Comparison of ENCODE assay signal across 2 cellular contexts in genomic region chr2:207706936-207707860, GRCh38.
TF ChIP-seq lines count a peak whose summit lies in the region.

No MANE protein-coding gene starts in this region.

TF ChIP-seq in A549, 52 proteins besides CTCF, POLR2A, EP300 and RAD21 (continued from another document):
- TF ChIP-seq BCL3 (IDR thresholded peaks at IDR 0.05), result no peak
- no peak for TF ChIP-seq ZNF302 (CRISPR knock-in tag; IDR thresholded peaks at IDR 0.05)
- no peak for TF ChIP-seq CHD2 (IDR thresholded peaks at IDR 0.05; ENCODE audit: low read length, partially characterized antibody)
- no peak for TF ChIP-seq MAX (IDR thresholded peaks at IDR 0.05)
- no peak for TF ChIP-seq E2F6 (IDR thresholded peaks at IDR 0.05; ENCODE audit: borderline replicate concordance, low read depth)
- no peak for TF ChIP-seq MAFK (IDR thresholded peaks at IDR 0.05; ENCODE audit: partially characterized antibody)
TF ChIP-seq in A549: peak in this region for 0.

TF ChIP-seq in HCT116, 20 proteins besides CTCF, POLR2A, EP300 and RAD21 (continued from another document):
- TF ChIP-seq ZBTB33 (IDR thresholded peaks at IDR 0.05; ENCODE audit: extremely low read depth, insufficient replicate concordance, low read length), result no peak
- no peak for TF ChIP-seq ATF3 (IDR thresholded peaks at IDR 0.05)
- TF ChIP-seq CEBPB (IDR thresholded peaks at IDR 0.05; ENCODE audit: low read depth), result no peak
- no peak for TF ChIP-seq FOSL1 (IDR thresholded peaks at IDR 0.05; ENCODE audit: low read depth)
- no peak for TF ChIP-seq EGR1 (IDR thresholded peaks at IDR 0.05; ENCODE audit: low read depth)
